8 cellular contexts compared by ENCODE assay signal in genomic region chr17:46818929-46819859, GRCh38. TPM values are rescaled to one million over a fixed set of nuclear protein-coding genes. Genes with fewer than 3 reads are reported as not detected.
DNase-seq lines count a peak whose midpoint lies in the region; ATAC-seq and TF ChIP-seq lines count a peak whose summit lies in the region.

No MANE protein-coding gene starts in this region.

- no peaks in the 10 kb centered on the region for H3K9me2 ChIP-seq in OCI-LY7 (ENCODE audit: insufficient read depth, low read length)

- WGBS in esophagus, 2 donors, result 14 to 22% methylated on average over 67 to 72 of the region's 72 CpGs

- no peak overlapping the region for H3K9ac ChIP-seq in parathyroid adenoma

- H3K9me3 ChIP-seq in OCI-LY7 (ENCODE audit: low read length), result no peaks in the 10 kb centered on the region
- peaks cover 0 to 2% of the 10 kb centered on the region in 2 donors for H3K9me3 ChIP-seq in esophagus (ENCODE audit: control insufficient read depth in 2 of 2, insufficient read depth in 1 of 2, low read depth in 1 of 2, low read length in 1 of 2)
- no peaks in the 10 kb centered on the region for H3K9me3 ChIP-seq in parathyroid adenoma (ENCODE audit: control insufficient read depth, low read length)

- H3K4me3 ChIP-seq in OCI-LY7 (ENCODE audit: low read depth, low read length, poor library complexity, severe bottlenecking) (peak overlapping the region; percentile 63), esophagus (ENCODE audit: low read depth in 1 of 2, low read length in 2 of 2) (peak overlapping the region; percentile 25 to 35), parathyroid adenoma (ENCODE audit: low read depth, low read length) (peak overlapping the region; percentile 54)

- H3K4me2 ChIP-seq in OCI-LY7 (ENCODE audit: low read length) (peak overlapping the region; percentile 78), parathyroid adenoma (ENCODE audit: low read length) (peak overlapping the region; percentile 81)

- H3K4me1 ChIP-seq in OCI-LY7 (ENCODE audit: insufficient read depth, low read length, poor library complexity, severe bottlenecking) (peaks cover 23% of the 10 kb centered on the region), esophagus (ENCODE audit: control insufficient read depth in 2 of 2, insufficient read depth in 2 of 2, low read length in 1 of 2) (peaks cover 7 to 16% of the 10 kb centered on the region in 2 donors), parathyroid adenoma (peaks cover 8% of the 10 kb centered on the region)

- H4K20me1 ChIP-seq in OCI-LY7 (ENCODE audit: insufficient read depth, low read length), result no peaks in the 10 kb centered on the region

- H3K27me3 ChIP-seq in esophagus (ENCODE audit: control insufficient read depth in 1 of 2, insufficient read depth in 2 of 2, low read length in 2 of 2) (peaks cover 0 to 8% of the 10 kb centered on the region in 2 donors), parathyroid adenoma (ENCODE audit: control insufficient read depth, insufficient read depth, low read length) (no peaks in the 10 kb centered on the region)

- H2AFZ ChIP-seq in OCI-LY7 (ENCODE audit: low read length), result peak overlapping the region; percentile 82
- peak overlapping the region; percentile 78 for H2AFZ ChIP-seq in parathyroid adenoma

- ATAC-seq in GM18867 (IDR thresholded peaks at IDR 0.05; ENCODE audit: unreplicated experiment), result no peak
- ATAC-seq in GM18498 (IDR thresholded peaks at IDR 0.05; ENCODE audit: unreplicated experiment), result no peak

- no TSS peak for BruUV-seq in OCI-LY7 (replicated peaks; lab: Mats Ljungman, UMichigan)

- CTCF ChIA-PET in OCI-LY7 (lab: Charles Lee; ENCODE audit: unreplicated experiment), result no interaction called here

- peak; percentile 71 for DNase-seq in DMS53 (lab: John Stamatoyannopoulos, UW)
- no peak for DNase-seq in OCI-LY7 (ENCODE audit: low spot score)
- DNase-seq in GM19238 (ENCODE audit: insufficient read length, low spot score), result no peak
- DNase-seq in NCI-H187 treated with DMSO at 0.1 percent for 48 hours (lab: John Stamatoyannopoulos, UW), result no peak

- POLR2A ChIA-PET in OCI-LY7 (lab: Charles Lee), result no interaction called here

- H3K36me3 ChIP-seq in OCI-LY7 (ENCODE audit: insufficient read depth, low read length), result no peaks in the 10 kb centered on the region
- H3K36me3 ChIP-seq in esophagus (ENCODE audit: control insufficient read depth in 2 of 2, insufficient read depth in 2 of 2, low read length in 1 of 2), result no peaks in the 10 kb centered on the region
- no peaks in the 10 kb centered on the region for H3K36me3 ChIP-seq in parathyroid adenoma (ENCODE audit: control insufficient read depth, insufficient read depth, low read length)

- no peak for TF ChIP-seq CTCF in OCI-LY7 (conservative IDR thresholded peaks at IDR 0.05; ENCODE audit: low read length)
- TF ChIP-seq CTCF in parathyroid adenoma (IDR thresholded peaks at IDR 0.05), result no peak

- no peak overlapping the region for H3K27ac ChIP-seq in OCI-LY7 (ENCODE audit: low read depth, low read length, poor library complexity, severe bottlenecking)
- no peak overlapping the region for H3K27ac ChIP-seq in esophagus (ENCODE audit: low read depth in 2 of 2, low read length in 1 of 2)
- no peak overlapping the region for H3K27ac ChIP-seq in parathyroid adenoma

- no peaks in the 10 kb centered on the region for H3K79me2 ChIP-seq in OCI-LY7 (ENCODE audit: insufficient read depth, low read depth, low read length)
- H3K79me2 ChIP-seq in parathyroid adenoma, result no peaks in the 10 kb centered on the region

- intact Hi-C loops in OCI-LY7 (cut with micrococcal nuclease; ENCODE audit: unreplicated experiment), result no loop called here

RNA-seq across cellular contexts. Expression of gene WNT3, which starts 0.7 kb away (rescaled TPM):
- total RNA-seq in OCI-LY7 (2014; rRNA removed; shearing (Covaris generic)), result 4.9 and 5.6 TPM in 2 replicates
- total RNA-seq in OCI-LY7 (2022), result 5.1 and 5.5 TPM in 2 replicates
- polyA plus RNA-seq in esophagus, result 1 to 10 TPM in 1 of 2 donors, under 1 TPM in 1; 0.99 to 1.4 TPM

RNA-seq across cellular contexts. Expression of gene WNT9B, which starts 32.2 kb away (rescaled TPM):
- not detected in 2 replicates for total RNA-seq in OCI-LY7 (2014; rRNA removed; shearing (Covaris generic))
- not detected in 2 replicates for total RNA-seq in OCI-LY7 (2022)
- under 1 TPM; 0.06 to 0.12 TPM for polyA plus RNA-seq in esophagus
